In genomic region chr11:118091690-118092089, GRCh38 we compare ENCODE assay signal across 33 cellular contexts. TPM values are rescaled to one million over a fixed set of nuclear protein-coding genes. Genes with fewer than 3 reads are reported as not detected.
"Had no signal": no experiment of that assay in that cellular context is flagged by ENCODE, and none has a peak within 500 bp of the region (broad histone marks: within the 10 kb centered on the region; RNA-seq: fewer than 3 reads in every experiment).

No MANE protein-coding gene starts in this region.

- H3K4me1 Mint-ChIP-seq: activated naive CD4-positive, alpha-beta T cell treated with anti-CD3 and anti-CD28 coated beads, Interleukin-2, amount 50 U/mL, for 24 hours; activated naive CD8-positive, alpha-beta T cell treated with anti-CD3 and anti-CD28 coated beads, Interleukin-2, amount 10 ng/mL, durations not matched to agents 7 days and 5 days; central memory CD8-positive, alpha-beta T cell had no signal

- H3K36me3 ChIP-seq: ascending aorta, cardiac muscle cell, MG63, SJSA1 had no signal

- H3K4me1 ChIP-seq: ascending aorta, SJSA1 had no signal

- H3K27me3 ChIP-seq: ascending aorta, cardiac muscle cell, MG63, Peyer's patch, SJSA1 had no signal

- H3K36me3 Mint-ChIP-seq: activated CD4-positive, alpha-beta memory T cell treated with anti-CD3 and anti-CD28 coated beads for 36 hours had no signal

- ATAC-seq: PC-3 had no signal

- H3K4me3 Mint-ChIP-seq: activated B cell treated with CpG ODN at 0.5 μM for 24 hours; activated CD4-positive, alpha-beta memory T cell treated with anti-CD3 and anti-CD28 coated beads for 36 hours; activated naive CD4-positive, alpha-beta T cell treated with anti-CD3 and anti-CD28 coated beads, Interleukin-2, amount 50 U/mL, for 24 hours; activated naive CD8-positive, alpha-beta T cell treated with anti-CD3 and anti-CD28 coated beads, Interleukin-2, amount 10 ng/mL, durations not matched to agents 7 days and 5 days; central memory CD8-positive, alpha-beta T cell; T-helper 1 cell treated with Interleukin-12 subunit alpha and Interleukin-12 subunit beta and Interleukin-4 antibody, amounts not matched to agents 30 μg/mL and 1 μg/mL, for 36 hours; T-helper 2 cell treated with Interferon-gamma antibody and Interleukin-4, amounts not matched to agents 5 μg/mL and 100 μg/mL, for 36 hours had no signal

- H3K9me3 ChIP-seq: ascending aorta, MG63, SJSA1, SK-N-SH had no signal

- DNase-seq: activated B cell treated with CpG ODN at 0.5 μM for 24 hours; activated CD4-positive, alpha-beta memory T cell treated with anti-CD3 and anti-CD28 coated beads for 36 hours; activated CD4-positive, alpha-beta T cell treated with anti-CD3 and anti-CD28 coated beads for 4 hours; activated CD4-positive, alpha-beta T cell treated with anti-CD3 and anti-CD28 coated beads, Interleukin-2, amount 50 U/mL, for 1 hour; activated CD4-positive, CD25-positive, alpha-beta regulatory T cell treated with anti-CD3 and anti-CD28 coated beads, Interleukin-2, amount 50 U/mL, for 72 hours; activated CD8-positive, alpha-beta memory T cell treated with anti-CD3 and anti-CD28 coated beads, Interleukin-2, amount 50 U/mL, for 4 hours; activated effector memory CD4-positive, alpha-beta T cell treated with Interleukin-2 at 50 U/mL for 16 hours; activated naive CD8-positive, alpha-beta T cell treated with anti-CD3 and anti-CD28 coated beads, Interleukin-2, amount 10 ng/mL, durations not matched to agents 7 days and 5 days; activated T-cell treated with anti-CD3 and anti-CD28 coated beads, Interleukin-2, amount 50 U/mL, for 48 hours; amygdala; Kasumi-1; KG1; MG63; NCI-H1048; NCI-H1105 treated with DMSO at 0.1 percent for 48 hours; NCI-H1436; NCI-H1694; NCI-H1930; NCI-H345; NCI-H524 treated with DMSO at 0.1 percent for 48 hours; PC-3; Peyer's patch; RPMI8226; SHP77 treated with DMSO at 0.1 percent for 48 hours; SK-N-SH had no signal

- H3K4me3 ChIP-seq: ascending aorta, cardiac muscle cell, MG63, Peyer's patch, SJSA1 had no signal

- H3K27ac Mint-ChIP-seq: activated B cell treated with CpG ODN at 0.5 μM for 24 hours; activated CD4-positive, alpha-beta memory T cell treated with anti-CD3 and anti-CD28 coated beads for 36 hours; activated naive CD4-positive, alpha-beta T cell treated with anti-CD3 and anti-CD28 coated beads, Interleukin-2, amount 50 U/mL, for 24 hours; activated naive CD8-positive, alpha-beta T cell treated with anti-CD3 and anti-CD28 coated beads, Interleukin-2, amount 10 ng/mL, durations not matched to agents 7 days and 5 days; T-helper 1 cell treated with Interleukin-12 subunit alpha and Interleukin-12 subunit beta and Interleukin-4 antibody, amounts not matched to agents 30 μg/mL and 1 μg/mL, for 36 hours; T-helper 2 cell treated with Interferon-gamma antibody and Interleukin-4, amounts not matched to agents 5 μg/mL and 100 μg/mL, for 36 hours had no signal

RNA-seq across cellular contexts. Expression of gene SMIM35, which starts 4.9 kb away (rescaled TPM):
- total RNA-seq: ascending aorta, cardiac muscle cell, NCI-H460, PC-3, Peyer's patch, SJSA1 had no signal

RNA-seq across cellular contexts. Expression of gene TMPRSS4, which starts 14.8 kb away (rescaled TPM):
- total RNA-seq: activated B cell treated with CpG ODN at 0.5 μM for 24 hours; activated CD4-positive, alpha-beta memory T cell treated with anti-CD3 and anti-CD28 coated beads for 36 hours; ascending aorta; cardiac muscle cell; NCI-H460; SJSA1 had no signal
